In the genomic region with DNA sequence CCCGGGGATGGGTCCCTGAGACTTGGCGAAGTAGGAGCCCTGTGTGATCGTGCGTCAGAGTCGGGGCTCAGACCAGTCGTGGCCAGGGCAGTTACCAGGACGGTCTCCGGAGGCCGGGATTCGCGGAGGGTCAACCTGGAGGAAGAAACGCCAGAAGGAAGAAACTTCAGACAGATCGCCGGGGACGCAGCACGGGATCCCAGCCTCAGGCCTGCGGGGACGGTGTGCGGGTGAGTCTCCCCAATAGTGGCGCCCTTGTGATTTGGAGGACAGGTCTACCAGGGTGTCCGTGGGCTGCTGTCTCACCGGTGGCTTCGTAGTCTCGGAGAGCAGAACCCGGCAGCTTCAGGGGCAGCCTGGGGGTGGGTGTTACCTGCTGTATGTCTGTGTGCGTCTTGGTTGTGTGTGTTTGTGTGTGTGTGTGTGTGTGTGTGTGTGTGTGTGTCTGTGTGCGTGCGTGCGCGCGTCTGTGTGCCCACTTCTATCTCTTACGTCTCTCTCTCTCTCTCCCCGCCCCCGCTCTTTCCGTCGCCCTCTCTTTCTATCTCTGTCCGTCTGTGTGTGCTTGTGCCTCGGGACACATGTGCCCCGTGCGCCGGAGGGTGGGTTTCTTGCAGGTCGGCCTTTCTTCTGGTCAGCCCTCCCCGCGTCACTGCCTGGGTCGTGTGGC, we compare ENCODE assay signal across 8 cellular contexts.
DNase-seq lines count a peak whose midpoint lies in the region; ATAC-seq, FAIRE-seq and TF ChIP-seq lines count a peak whose summit lies in the region.
"Not testable (repeated sequence)": the region's sequence is repeated elsewhere in the genome, so short reads cannot be mapped to it uniquely, and the experiment has no call there.

No MANE protein-coding gene starts in this region.

- not testable (repeated sequence) for H3K79me2 ChIP-seq in endothelial cell of umbilical vein (ENCODE audit: control insufficient read depth, insufficient read depth, low read length)

- not testable (repeated sequence) for H3K9ac ChIP-seq in endothelial cell of umbilical vein (replicated peaks; ENCODE audit: extremely low read depth, insufficient read depth, low read length)

- TF ChIP-seq CTCF in endothelial cell of umbilical vein (IDR thresholded peaks at IDR 0.05; ENCODE audit: extremely low read depth in 1 of 2, insufficient read depth in 1 of 2, low read depth in 1 of 2, low read length in 2 of 2); left lung (IDR thresholded peaks at IDR 0.05); sigmoid colon (IDR thresholded peaks at IDR 0.05): not testable (repeated sequence)

- not testable (repeated sequence) for ATAC-seq in left lung

- H4K20me1 ChIP-seq in endothelial cell of umbilical vein (replicated peaks; ENCODE audit: control insufficient read depth, extremely low read depth, insufficient read depth, low read length): not testable (repeated sequence)

- peak; percentile 79 for FAIRE-seq in endothelial cell of umbilical vein (lab: Jason Lieb, UNC)

- POLR2A ChIA-PET in endothelial cell of umbilical vein (lab: Charles Lee): not testable (repeated sequence)

- H3K27me3 ChIP-seq in endothelial cell of umbilical vein (ENCODE audit: control insufficient read depth in 2 of 2, insufficient read depth in 2 of 2, low read length in 2 of 2); left lung; sigmoid colon: not testable (repeated sequence)

- not testable (repeated sequence) for H2AFZ ChIP-seq in endothelial cell of umbilical vein (ENCODE audit: low read depth, low read length)

- intact Hi-C loops in endothelial cell of umbilical vein (cut with micrococcal nuclease); left lung (cut with DNase I); sigmoid colon (cut with DNase I): not testable (repeated sequence)

- not testable (repeated sequence) for TF ChIP-seq POLR2A in endothelial cell of umbilical vein (IDR thresholded peaks at IDR 0.05; ENCODE audit: low read depth, low read length); sigmoid colon (IDR thresholded peaks at IDR 0.05)

- CTCF ChIA-PET in endothelial cell of umbilical vein (lab: Charles Lee): not testable (repeated sequence)

- not testable (repeated sequence) for H3K9me3 ChIP-seq in endothelial cell of umbilical vein (replicated peaks; ENCODE audit: control insufficient read depth, insufficient read depth, low read length); left lung; sigmoid colon

- H3K9me1 ChIP-seq in endothelial cell of umbilical vein (replicated peaks; ENCODE audit: control insufficient read depth, extremely low read depth, insufficient read depth, low read length): not testable (repeated sequence)

- not testable (repeated sequence) for H3K4me3 ChIP-seq in endothelial cell of umbilical vein (replicated peaks in 1 of 3; ENCODE audit: insufficient read depth in 1 of 3, low read depth in 1 of 3, low read length in 3 of 3); left lung; sigmoid colon

- H3K27ac ChIP-seq in endothelial cell of umbilical vein (ENCODE audit: insufficient read depth, low read depth, low read length); left lung; sigmoid colon: not testable (repeated sequence)

- not testable (repeated sequence) for H3K36me3 ChIP-seq in endothelial cell of umbilical vein (ENCODE audit: control insufficient read depth in 2 of 2, extremely low read depth in 1 of 2, insufficient read depth in 2 of 2, low read length in 2 of 2); left lung; sigmoid colon

- WGBS in sigmoid colon, 2 donors: 96 to 97% methylated on average over 26 to 44 of the region's 45 CpGs

- peak; percentile 2 for DNase-seq in Daoy (ENCODE audit: low read depth)
- DNase-seq in NCI-H748 (lab: John Stamatoyannopoulos, UW; ENCODE audit: unreplicated experiment): peak; percentile 1
- peak; percentile 20 to 31 for DNase-seq in activated T-cell treated with anti-CD3 and anti-CD28 coated beads, Interleukin-2, amount 50 U/mL, for 48 hours
- peak; percentile 25 for DNase-seq in activated gamma-delta T cell treated with anti-CD3 and anti-CD28 coated beads, Interleukin-2, amount 50 U/mL, for 16 hours (ENCODE audit: low read depth)
- not testable (repeated sequence) for DNase-seq in endothelial cell of umbilical vein (ENCODE audit: low read depth, low spot score)
- peak; percentile 40 to 94 for DNase-seq in left lung
- peak; percentile 39 for DNase-seq in sigmoid colon
- peak; percentile 41 for DNase-seq in ureter (ENCODE audit: low spot score)

- not testable (repeated sequence) for BruUV-seq in endothelial cell of umbilical vein (replicated peaks; lab: Mats Ljungman, UMichigan)

- dilution Hi-C loops in endothelial cell of umbilical vein (cut with MboI; ENCODE audit: extremely low pct_ligation_motif_present, low sequenced_read_pairs): not testable (repeated sequence)

- H3K4me1 ChIP-seq in endothelial cell of umbilical vein (ENCODE audit: control insufficient read depth, extremely low read depth, insufficient read depth, low read length); left lung; sigmoid colon: not testable (repeated sequence)

- not testable (repeated sequence) for H3K4me2 ChIP-seq in endothelial cell of umbilical vein (ENCODE audit: insufficient read depth, low read length)

- TF ChIP-seq EP300 in sigmoid colon (IDR thresholded peaks at IDR 0.05): not testable (repeated sequence)
